Comparison of ENCODE assay signal across 1 cellular context in genomic region chr12:88501976-88502938, GRCh38.
TF ChIP-seq lines count a peak whose summit lies in the region.

No MANE protein-coding gene starts in this region.

TF ChIP-seq in GM23338, 12 proteins besides CTCF, POLR2A, EP300 and RAD21 (continued from another document):
- TF ChIP-seq, protein P1, sequence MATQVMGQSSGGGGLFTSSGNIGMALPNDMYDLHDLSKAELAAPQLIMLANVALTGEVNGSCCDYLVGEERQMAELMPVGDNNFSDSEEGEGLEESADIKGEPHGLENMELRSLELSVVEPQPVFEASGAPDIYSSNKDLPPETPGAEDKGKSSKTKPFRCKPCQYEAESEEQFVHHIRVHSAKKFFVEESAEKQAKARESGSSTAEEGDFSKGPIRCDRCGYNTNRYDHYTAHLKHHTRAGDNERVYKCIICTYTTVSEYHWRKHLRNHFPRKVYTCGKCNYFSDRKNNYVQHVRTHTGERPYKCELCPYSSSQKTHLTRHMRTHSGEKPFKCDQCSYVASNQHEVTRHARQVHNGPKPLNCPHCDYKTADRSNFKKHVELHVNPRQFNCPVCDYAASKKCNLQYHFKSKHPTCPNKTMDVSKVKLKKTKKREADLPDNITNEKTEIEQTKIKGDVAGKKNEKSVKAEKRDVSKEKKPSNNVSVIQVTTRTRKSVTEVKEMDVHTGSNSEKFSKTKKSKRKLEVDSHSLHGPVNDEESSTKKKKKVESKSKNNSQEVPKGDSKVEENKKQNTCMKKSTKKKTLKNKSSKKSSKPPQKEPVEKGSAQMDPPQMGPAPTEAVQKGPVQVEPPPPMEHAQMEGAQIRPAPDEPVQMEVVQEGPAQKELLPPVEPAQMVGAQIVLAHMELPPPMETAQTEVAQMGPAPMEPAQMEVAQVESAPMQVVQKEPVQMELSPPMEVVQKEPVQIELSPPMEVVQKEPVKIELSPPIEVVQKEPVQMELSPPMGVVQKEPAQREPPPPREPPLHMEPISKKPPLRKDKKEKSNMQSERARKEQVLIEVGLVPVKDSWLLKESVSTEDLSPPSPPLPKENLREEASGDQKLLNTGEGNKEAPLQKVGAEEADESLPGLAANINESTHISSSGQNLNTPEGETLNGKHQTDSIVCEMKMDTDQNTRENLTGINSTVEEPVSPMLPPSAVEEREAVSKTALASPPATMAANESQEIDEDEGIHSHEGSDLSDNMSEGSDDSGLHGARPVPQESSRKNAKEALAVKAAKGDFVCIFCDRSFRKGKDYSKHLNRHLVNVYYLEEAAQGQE (IDR thresholded peaks at IDR 0.05; ENCODE audit: unreplicated experiment): no peak
- TF ChIP-seq, protein P2, sequence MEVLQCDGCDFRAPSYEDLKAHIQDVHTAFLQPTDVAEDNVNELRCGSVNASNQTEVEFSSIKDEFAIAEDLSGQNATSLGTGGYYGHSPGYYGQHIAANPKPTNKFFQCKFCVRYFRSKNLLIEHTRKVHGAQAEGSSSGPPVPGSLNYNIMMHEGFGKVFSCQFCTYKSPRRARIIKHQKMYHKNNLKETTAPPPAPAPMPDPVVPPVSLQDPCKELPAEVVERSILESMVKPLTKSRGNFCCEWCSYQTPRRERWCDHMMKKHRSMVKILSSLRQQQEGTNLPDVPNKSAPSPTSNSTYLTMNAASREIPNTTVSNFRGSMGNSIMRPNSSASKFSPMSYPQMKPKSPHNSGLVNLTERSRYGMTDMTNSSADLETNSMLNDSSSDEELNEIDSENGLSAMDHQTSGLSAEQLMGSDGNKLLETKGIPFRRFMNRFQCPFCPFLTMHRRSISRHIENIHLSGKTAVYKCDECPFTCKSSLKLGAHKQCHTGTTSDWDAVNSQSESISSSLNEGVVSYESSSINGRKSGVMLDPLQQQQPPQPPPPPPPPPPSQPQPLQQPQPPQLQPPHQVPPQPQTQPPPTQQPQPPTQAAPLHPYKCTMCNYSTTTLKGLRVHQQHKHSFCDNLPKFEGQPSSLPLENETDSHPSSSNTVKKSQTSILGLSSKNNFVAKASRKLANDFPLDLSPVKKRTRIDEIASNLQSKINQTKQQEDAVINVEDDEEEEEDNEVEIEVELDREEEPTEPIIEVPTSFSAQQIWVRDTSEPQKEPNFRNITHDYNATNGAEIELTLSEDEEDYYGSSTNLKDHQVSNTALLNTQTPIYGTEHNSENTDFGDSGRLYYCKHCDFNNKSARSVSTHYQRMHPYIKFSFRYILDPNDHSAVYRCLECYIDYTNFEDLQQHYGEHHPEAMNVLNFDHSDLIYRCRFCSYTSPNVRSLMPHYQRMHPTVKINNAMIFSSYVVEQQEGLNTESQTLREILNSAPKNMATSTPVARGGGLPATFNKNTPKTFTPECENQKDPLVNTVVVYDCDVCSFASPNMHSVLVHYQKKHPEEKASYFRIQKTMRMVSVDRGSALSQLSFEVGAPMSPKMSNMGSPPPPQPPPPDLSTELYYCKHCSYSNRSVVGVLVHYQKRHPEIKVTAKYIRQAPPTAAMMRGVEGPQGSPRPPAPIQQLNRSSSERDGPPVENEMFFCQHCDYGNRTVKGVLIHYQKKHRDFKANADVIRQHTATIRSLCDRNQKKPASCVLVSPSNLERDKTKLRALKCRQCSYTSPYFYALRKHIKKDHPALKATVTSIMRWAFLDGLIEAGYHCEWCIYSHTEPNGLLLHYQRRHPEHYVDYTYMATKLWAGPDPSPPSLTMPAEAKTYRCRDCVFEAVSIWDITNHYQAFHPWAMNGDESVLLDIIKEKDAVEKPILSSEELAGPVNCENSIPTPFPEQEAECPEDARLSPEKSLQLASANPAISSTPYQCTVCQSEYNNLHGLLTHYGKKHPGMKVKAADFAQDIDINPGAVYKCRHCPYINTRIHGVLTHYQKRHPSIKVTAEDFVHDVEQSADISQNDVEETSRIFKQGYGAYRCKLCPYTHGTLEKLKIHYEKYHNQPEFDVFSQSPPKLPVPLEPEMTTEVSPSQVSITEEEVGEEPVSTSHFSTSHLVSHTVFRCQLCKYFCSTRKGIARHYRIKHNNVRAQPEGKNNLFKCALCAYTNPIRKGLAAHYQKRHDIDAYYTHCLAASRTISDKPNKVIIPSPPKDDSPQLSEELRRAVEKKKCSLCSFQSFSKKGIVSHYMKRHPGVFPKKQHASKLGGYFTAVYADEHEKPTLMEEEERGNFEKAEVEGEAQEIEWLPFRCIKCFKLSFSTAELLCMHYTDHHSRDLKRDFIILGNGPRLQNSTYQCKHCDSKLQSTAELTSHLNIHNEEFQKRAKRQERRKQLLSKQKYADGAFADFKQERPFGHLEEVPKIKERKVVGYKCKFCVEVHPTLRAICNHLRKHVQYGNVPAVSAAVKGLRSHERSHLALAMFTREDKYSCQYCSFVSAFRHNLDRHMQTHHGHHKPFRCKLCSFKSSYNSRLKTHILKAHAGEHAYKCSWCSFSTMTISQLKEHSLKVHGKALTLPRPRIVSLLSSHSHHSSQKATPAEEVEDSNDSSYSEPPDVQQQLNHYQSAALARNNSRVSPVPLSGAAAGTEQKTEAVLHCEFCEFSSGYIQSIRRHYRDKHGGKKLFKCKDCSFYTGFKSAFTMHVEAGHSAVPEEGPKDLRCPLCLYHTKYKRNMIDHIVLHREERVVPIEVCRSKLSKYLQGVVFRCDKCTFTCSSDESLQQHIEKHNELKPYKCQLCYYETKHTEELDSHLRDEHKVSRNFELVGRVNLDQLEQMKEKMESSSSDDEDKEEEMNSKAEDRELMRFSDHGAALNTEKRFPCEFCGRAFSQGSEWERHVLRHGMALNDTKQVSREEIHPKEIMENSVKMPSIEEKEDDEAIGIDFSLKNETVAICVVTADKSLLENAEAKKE (CRISPR knock-in tag; IDR thresholded peaks at IDR 0.05): no peak
- no peak for TF ChIP-seq ZNF114 (CRISPR knock-in tag; IDR thresholded peaks at IDR 0.05)
- TF ChIP-seq POLR2AphosphoS5 (IDR thresholded peaks at IDR 0.05; ENCODE audit: low read depth): no peak
- TF ChIP-seq ZNF331 (CRISPR knock-in tag; IDR thresholded peaks at IDR 0.05; ENCODE audit: low read depth): no peak
- TF ChIP-seq JUNB (IDR thresholded peaks at IDR 0.05; ENCODE audit: unreplicated experiment): no peak
- TF ChIP-seq ETS1 (IDR thresholded peaks at IDR 0.05): no peak
- TF ChIP-seq NANOG (IDR thresholded peaks at IDR 0.05; ENCODE audit: borderline replicate concordance): no peak
- TF ChIP-seq EZH2phosphoT487 (IDR thresholded peaks at IDR 0.05; ENCODE audit: unreplicated experiment): no peak
- TF ChIP-seq EZH2 (IDR thresholded peaks at IDR 0.05; ENCODE audit: low read depth, unreplicated experiment): no peak
- TF ChIP-seq STAT1 (IDR thresholded peaks at IDR 0.05; ENCODE audit: unreplicated experiment): no peak
